8 cellular contexts compared by ENCODE assay signal in the genomic region with DNA sequence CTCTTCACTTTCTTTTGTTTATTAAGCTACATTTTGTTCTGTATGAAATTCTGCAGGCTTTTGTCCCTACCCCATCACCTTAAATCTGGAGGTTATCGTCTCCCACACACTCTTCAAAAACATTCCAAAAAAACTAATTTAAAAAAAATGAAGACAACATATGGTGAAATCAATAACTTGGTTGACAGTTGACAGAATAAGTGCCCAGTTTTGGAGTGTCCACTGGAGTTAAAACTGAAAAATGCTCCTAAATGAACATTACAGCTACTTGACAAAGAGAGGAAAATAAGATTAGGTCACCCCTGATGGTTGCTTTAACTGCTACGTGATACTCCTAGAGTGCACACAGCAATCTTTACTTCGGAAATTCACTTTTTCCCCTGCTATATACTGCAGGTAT. TPM values are rescaled to one million over a fixed set of nuclear protein-coding genes. Genes with fewer than 3 reads are reported as not detected.
DNase-seq lines count a peak whose midpoint lies in the region; ATAC-seq and TF ChIP-seq lines count a peak whose summit lies in the region.

No MANE protein-coding gene starts in this region.

- no peaks in the 10 kb centered on the region for H3K9me3 ChIP-seq in heart right ventricle
- no peaks in the 10 kb centered on the region for H3K9me3 ChIP-seq in mesenchymal stem cell (ENCODE audit: control insufficient read depth, low read length)
- no peaks in the 10 kb centered on the region for H3K9me3 ChIP-seq in vagina
- no peaks in the 10 kb centered on the region for H3K9me3 ChIP-seq in body of pancreas

- no peak overlapping the region for H2BK120ac ChIP-seq in mesenchymal stem cell (ENCODE audit: low read depth, low read length)

- no peak overlapping the region for H2AFZ ChIP-seq in mesenchymal stem cell (ENCODE audit: low read depth, low read length)

- H3K9ac ChIP-seq in mesenchymal stem cell (ENCODE audit: low read length), result peak overlapping the region; percentile 98

- peak overlapping the region; percentile 92 for H3K4me3 Mint-ChIP-seq in activated naive CD8-positive, alpha-beta T cell treated with anti-CD3 and anti-CD28 coated beads for 36 hours

- no peak overlapping the region for H3K18ac ChIP-seq in mesenchymal stem cell (ENCODE audit: low read depth in 1 of 2, low read length in 2 of 2)

- H4K91ac ChIP-seq in mesenchymal stem cell (ENCODE audit: low read length), result no peak overlapping the region

- TF ChIP-seq CTCF in heart right ventricle (IDR thresholded peaks at IDR 0.05), result no peak
- TF ChIP-seq CTCF in vagina (IDR thresholded peaks at IDR 0.05), result no peak
- no peak for TF ChIP-seq CTCF in body of pancreas (IDR thresholded peaks at IDR 0.05)

- H3K23ac ChIP-seq in mesenchymal stem cell (ENCODE audit: low read length in 2 of 2), result no peak overlapping the region

- H3K4me1 ChIP-seq in heart right ventricle (peaks cover 0 to 28% (median 12%) of the 10 kb centered on the region in 9 donors), mesenchymal stem cell (ENCODE audit: control insufficient read depth, insufficient read depth, low read depth, low read length) (peaks cover 2% of the 10 kb centered on the region), vagina (peaks cover 8% of the 10 kb centered on the region), body of pancreas (peaks cover 16% of the 10 kb centered on the region)

- no peaks in the 10 kb centered on the region for H3K79me1 ChIP-seq in mesenchymal stem cell (replicated peaks; ENCODE audit: low read length, poor library complexity, severe bottlenecking)

- intact Hi-C loops in heart right ventricle (cut with DNase I) (loop anchor here in 6 of 10 donors (5.0 to 10.0 kb wide), 8 partner anchors 52 to 314 kb away; partner anchors contain the start of gene LSM6 (in 2 of the 6)), cardiac septum (cut with DNase I) (loop anchor here (2.0 to 10.0 kb wide), 3 partner anchors 52 to 764 kb away; partner anchors contain the start of gene MMAA), vagina (cut with DNase I) (loop anchor here (5.0 to 10.0 kb wide), 2 partner anchors 54 to 207 kb away; no protein-coding TSS in a partner anchor), body of pancreas (cut with DNase I) (no loop called here)

- no peak overlapping the region for H2BK15ac ChIP-seq in mesenchymal stem cell (ENCODE audit: low read depth, poor library complexity, severe bottlenecking)

- peaks cover 15% of the 10 kb centered on the region for H3K36me3 Mint-ChIP-seq in activated naive CD8-positive, alpha-beta T cell treated with anti-CD3 and anti-CD28 coated beads for 36 hours

- peaks cover 32% of the 10 kb centered on the region for H3K4me1 Mint-ChIP-seq in activated naive CD8-positive, alpha-beta T cell treated with anti-CD3 and anti-CD28 coated beads for 36 hours

- no peak overlapping the region for H2AK5ac ChIP-seq in mesenchymal stem cell (ENCODE audit: low read length, severe bottlenecking)

- H3K4me2 ChIP-seq in mesenchymal stem cell (ENCODE audit: low read length, poor library complexity, severe bottlenecking), result no peak overlapping the region

- 51 to 57% methylated on average over 3 of the region's 3 CpGs for WGBS in heart right ventricle, 2 donors
- WGBS in mesenchymal stem cell, result 26% methylated on average over 2 of the region's 3 CpGs
- 35 to 37% methylated on average over 3 of the region's 3 CpGs for WGBS in body of pancreas, 2 donors

- no peaks in the 10 kb centered on the region for H3K36me3 ChIP-seq in heart right ventricle
- H3K36me3 ChIP-seq in mesenchymal stem cell (ENCODE audit: control insufficient read depth in 1 of 2, insufficient read depth in 2 of 2, low read depth in 1 of 2, low read length in 2 of 2), result no peaks in the 10 kb centered on the region
- no peaks in the 10 kb centered on the region for H3K36me3 ChIP-seq in vagina
- H3K36me3 ChIP-seq in body of pancreas (replicated peaks in 1 of 2; ENCODE audit: insufficient read depth in 1 of 2, low read depth in 2 of 2), result no peaks in the 10 kb centered on the region

- H3K27ac Mint-ChIP-seq in activated naive CD8-positive, alpha-beta T cell treated with anti-CD3 and anti-CD28 coated beads for 36 hours, result peak overlapping the region; percentile 92

- ATAC-seq in heart right ventricle (no peak), body of pancreas (no peak)

- peak overlapping the region in 5 of 10 donors; percentile 13 to 98 (median 96) for H3K27ac ChIP-seq in heart right ventricle
- H3K27ac ChIP-seq in mesenchymal stem cell (ENCODE audit: low read length, poor library complexity, severe bottlenecking), result peak overlapping the region; percentile 56
- H3K27ac ChIP-seq in vagina, result peak overlapping the region; percentile 93
- no peak overlapping the region for H3K27ac ChIP-seq in body of pancreas

- peak overlapping the region in 8 of 10 donors; percentile 69 to 88 (median 84) for H3K4me3 ChIP-seq in heart right ventricle
- H3K4me3 ChIP-seq in mesenchymal stem cell (ENCODE audit: insufficient read depth in 1 of 2, low read depth in 1 of 2, low read length in 2 of 2), result peak overlapping the region in 1 of 2 experiments; percentile 96
- peak overlapping the region; percentile 74 to 82 for H3K4me3 ChIP-seq in vagina
- no peak overlapping the region for H3K4me3 ChIP-seq in body of pancreas

- no peaks in the 10 kb centered on the region for H3K9me3 Mint-ChIP-seq in activated naive CD8-positive, alpha-beta T cell treated with anti-CD3 and anti-CD28 coated beads for 36 hours

- no peak overlapping the region for H4K8ac ChIP-seq in mesenchymal stem cell (ENCODE audit: low read length)

- peaks cover 0 to 17% (median 0%) of the 10 kb centered on the region in 7 donors for H3K27me3 ChIP-seq in heart right ventricle
- no peaks in the 10 kb centered on the region for H3K27me3 ChIP-seq in mesenchymal stem cell (ENCODE audit: control insufficient read depth in 1 of 2, insufficient read depth in 1 of 2, low read length in 2 of 2)
- H3K27me3 ChIP-seq in vagina, result no peaks in the 10 kb centered on the region
- H3K27me3 ChIP-seq in body of pancreas, result no peaks in the 10 kb centered on the region

- H3K27me3 Mint-ChIP-seq in activated naive CD8-positive, alpha-beta T cell treated with anti-CD3 and anti-CD28 coated beads for 36 hours, result no peaks in the 10 kb centered on the region

- H2BK12ac ChIP-seq in mesenchymal stem cell (ENCODE audit: low read length in 2 of 2), result no peak overlapping the region

- TF ChIP-seq POLR2A in vagina (IDR thresholded peaks at IDR 0.05) (no peak), body of pancreas (IDR thresholded peaks at IDR 0.05) (no peak)

- DNase-seq in heart right ventricle, result no peak
- DNase-seq in cardiac septum (ENCODE audit: low spot score), result no peak
- no peak for DNase-seq in activated naive CD8-positive, alpha-beta T cell treated with anti-CD3 and anti-CD28 coated beads for 36 hours
- peak; percentile 27 for DNase-seq in mesenchymal stem cell
- DNase-seq in vagina (ENCODE audit: extremely low spot score in 2 of 2), result no peak
- DNase-seq in NCI-H1105 treated with DMSO at 0.1 percent for 48 hours (lab: John Stamatoyannopoulos, UW), result no peak
- no peak for DNase-seq in body of pancreas
- DNase-seq in stimulated activated CD8-positive, alpha-beta memory T cell treated with anti-CD3 and anti-CD28 coated beads, Interleukin-4, amount 100 ng/mL, for 48 hours, result no peak

- no peak overlapping the region for H2BK5ac ChIP-seq in mesenchymal stem cell (ENCODE audit: low read depth, low read length, poor library complexity, severe bottlenecking)

- H3K14ac ChIP-seq in mesenchymal stem cell (ENCODE audit: low read length in 2 of 2), result no peak overlapping the region

- no peak overlapping the region for H3K4ac ChIP-seq in mesenchymal stem cell (ENCODE audit: low read depth in 1 of 2, low read length in 2 of 2)

RNA-seq across cellular contexts. Expression of gene ZNF827, which starts 0.6 kb away (rescaled TPM):
- total RNA-seq in heart right ventricle, result 10 to 100 TPM; 11.7 to 33.9 (median 22.4) TPM
- polyA plus RNA-seq in heart right ventricle, result 1 to 10 TPM; 3.8 to 7.2 TPM
- 28.3 TPM for total RNA-seq in cardiac septum
- 10 to 100 TPM; 22.8 to 23.0 TPM for total RNA-seq in activated naive CD8-positive, alpha-beta T cell treated with anti-CD3 and anti-CD28 coated beads for 36 hours
- polyA plus RNA-seq in mesenchymal stem cell (2013, experiment 1 of 2), result 9.0 TPM
- 7.6 TPM for polyA plus RNA-seq in mesenchymal stem cell (2013, experiment 2 of 2)
- 19.2 TPM for total RNA-seq in vagina
- total RNA-seq in body of pancreas, result 10 to 100 TPM in 1 of 2 donors, 1 to 10 TPM in 1; 5.4 to 13.8 TPM

Comparison
In these comparisons a context has a peak if more than half of its experiments do, and no peak if none do; other contexts are left out.
1. H3K27ac ChIP-seq: peak in mesenchymal stem cell (single experiment) and vagina (single experiment); none in body of pancreas (0 of 4).
2. H3K4me3 ChIP-seq: peak in heart right ventricle (8 of 10) and vagina (2 of 2); none in body of pancreas (0 of 2).